In genomic region chr10:31317652-31318381, GRCh38 we compare ENCODE assay signal across 8 cellular contexts. TPM values are rescaled to one million over a fixed set of nuclear protein-coding genes. Genes with fewer than 3 reads are reported as not detected.
A peak's percentile ranks its signal among the peaks of the same experiment; 100 is the strongest.
DNase-seq lines count a peak whose midpoint lies in the region; ATAC-seq and TF ChIP-seq lines count a peak whose summit lies in the region.

No MANE protein-coding gene starts in this region.

- no peaks in the 10 kb centered on the region for H3K27me3 Mint-ChIP-seq in activated naive CD8-positive, alpha-beta T cell

- DNase-seq in cardiac muscle cell (ENCODE audit: low read depth in 1 of 2, low spot score in 1 of 2) (no peak), Right ventricle myocardium inferior (ENCODE audit: missing footprints) (no peak), dedifferentiated amniotic fluid mesenchymal stem cell (ENCODE audit: extremely low spot score) (no peak)
- DNase-seq in stimulated activated CD8-positive, alpha-beta memory T cell treated with anti-CD3 and anti-CD28 coated beads, Interleukin-12 subunit alpha, Interleukin-12 subunit beta, amount 100 ng/mL, for 1 hour (ENCODE audit: low read depth) = peak; percentile 64

- H3K4me1 ChIP-seq in cardiac muscle cell (ENCODE audit: low read depth) = peaks cover 13% of the 10 kb centered on the region

- peak overlapping the region; percentile 100 for H3K4me3 ChIP-seq in cardiac muscle cell

- no peak for TF ChIP-seq CTCF in cardiac muscle cell (IDR thresholded peaks at IDR 0.05; ENCODE audit: low read depth, low read length)

- H3K4me1 Mint-ChIP-seq in activated naive CD8-positive, alpha-beta T cell (ENCODE audit: low read depth) = peaks cover 32% of the 10 kb centered on the region

- peaks cover 18% of the 10 kb centered on the region for H3K27me3 ChIP-seq in cardiac muscle cell
- H3K27me3 ChIP-seq in layer of hippocampus (ENCODE audit: control insufficient read depth, insufficient read depth, low read length) = no peaks in the 10 kb centered on the region

- no peak overlapping the region for H3K27ac ChIP-seq in cardiac muscle cell
- peak overlapping the region; percentile 80 for H3K27ac ChIP-seq in layer of hippocampus (ENCODE audit: low read depth, low read length)

- H3K4me3 Mint-ChIP-seq in activated naive CD8-positive, alpha-beta T cell = peak overlapping the region; percentile 99

- H3K36me3 ChIP-seq in cardiac muscle cell = no peaks in the 10 kb centered on the region

- intact Hi-C loops in Right ventricle myocardium inferior (cut with DNase I) = loop anchor here (2.0 to 10.0 kb wide), 6 partner anchors 181 to 533 kb away; no protein-coding TSS in a partner anchor

- ATAC-seq in Right ventricle myocardium inferior (no peak), HG03460 (IDR thresholded peaks at IDR 0.05; ENCODE audit: unreplicated experiment) (no peak), HG03108 (IDR thresholded peaks at IDR 0.05; ENCODE audit: unreplicated experiment) (no peak)

- H3K27ac Mint-ChIP-seq in activated naive CD8-positive, alpha-beta T cell = peak overlapping the region; percentile 99

- no peaks in the 10 kb centered on the region for H3K9me3 Mint-ChIP-seq in activated naive CD8-positive, alpha-beta T cell (ENCODE audit: low read depth)

- H3K36me3 Mint-ChIP-seq in activated naive CD8-positive, alpha-beta T cell = no peaks in the 10 kb centered on the region

- no peaks in the 10 kb centered on the region for H3K9me3 ChIP-seq in cardiac muscle cell (ENCODE audit: low read depth)

RNA-seq across cellular contexts. Expression of gene ZEB1, which starts 1.2 kb away (rescaled TPM):
- total RNA-seq in cardiac muscle cell (25.4 and 37.3 TPM in 2 replicates), Right ventricle myocardium inferior (75.5 TPM)
- polyA plus RNA-seq in cardiac muscle cell = 19.1 and 23.9 TPM in 2 replicates
